ENCODE assay signal across 8 cellular contexts in the genomic region with DNA sequence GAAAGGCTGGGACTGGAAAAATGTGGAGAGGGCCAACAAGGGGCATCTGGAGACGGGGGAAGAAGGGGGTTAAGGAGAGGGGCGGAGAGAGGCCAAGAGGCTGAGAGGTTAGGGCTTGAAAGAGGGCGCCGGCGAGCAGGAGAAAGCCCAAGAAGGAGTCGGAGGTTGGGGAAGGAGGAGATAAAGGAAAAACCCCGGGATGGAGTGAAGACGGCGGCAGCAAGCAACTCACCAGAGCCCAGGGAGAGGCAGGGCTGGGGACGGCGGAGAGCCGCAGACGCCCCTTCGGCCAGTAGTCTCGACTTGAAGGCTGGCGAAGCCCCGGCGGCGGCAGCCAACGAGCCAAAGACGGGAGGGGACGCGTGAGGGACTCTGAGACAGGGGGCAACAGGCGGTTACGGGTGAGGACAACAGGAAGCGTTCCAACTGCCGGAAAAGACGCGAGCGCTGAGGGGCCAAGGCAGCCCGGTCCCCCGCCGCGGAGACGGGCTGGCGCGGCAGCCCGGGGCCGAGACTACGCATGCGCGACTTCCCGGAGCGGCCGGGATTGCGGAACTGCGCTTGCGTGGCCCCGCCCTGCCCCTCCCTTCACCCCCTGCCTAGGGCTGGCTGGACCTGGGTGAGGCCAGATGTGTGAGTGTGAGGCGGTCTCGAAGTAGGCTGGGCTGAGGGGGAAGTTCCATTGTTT. TPM values are rescaled to one million over a fixed set of nuclear protein-coding genes. Genes with fewer than 3 reads are reported as not detected.
DNase-seq lines count a peak whose midpoint lies in the region; ATAC-seq and TF ChIP-seq lines count a peak whose summit lies in the region.

A gene (minus strand): TSS at position 522 of the 688 bp plus-strand sequence. CDS start 7,277 bp downstream, outside the sequence.

- H3K27ac Mint-ChIP-seq in activated naive CD8-positive, alpha-beta T cell = peak within 1 kb of the TSS; percentile 97
- peak within 1 kb of the TSS; percentile 97 for H3K27ac Mint-ChIP-seq in glutamatergic neuron (ENCODE audit: unreplicated experiment)

- H3K9me3 ChIP-seq in osteoblast (ENCODE audit: low read depth, low read length) = no peaks in the 10 kb centered on the region
- no peaks in the 10 kb centered on the region for H3K9me3 ChIP-seq in testis

- no peaks in the 10 kb centered on the region for H3K36me3 Mint-ChIP-seq in activated naive CD8-positive, alpha-beta T cell
- H3K36me3 Mint-ChIP-seq in glutamatergic neuron (ENCODE audit: unreplicated experiment) = no peaks in the 10 kb centered on the region

- H3K79me2 ChIP-seq in osteoblast (ENCODE audit: insufficient read depth, low read length) = peaks cover 54% of the 10 kb centered on the region

- H3K4me3 Mint-ChIP-seq in activated naive CD8-positive, alpha-beta T cell = peak within 1 kb of the TSS; percentile 99
- peak within 1 kb of the TSS; percentile 100 for H3K4me3 Mint-ChIP-seq in glutamatergic neuron (ENCODE audit: unreplicated experiment)

- intact Hi-C loops in testis (cut with DNase I; ENCODE audit: low total_unique reads) = loop anchor here (10.0 kb wide), 1 partner anchor 48 kb away; a partner anchor contains a TSS

- TF ChIP-seq CTCF in glutamatergic neuron (IDR thresholded peaks at IDR 0.05; ENCODE audit: partially characterized antibody, unreplicated experiment) = no peak
- TF ChIP-seq CTCF in osteoblast (IDR thresholded peaks at IDR 0.05; ENCODE audit: extremely low read depth, low read depth, low read length) = no peak
- no peak for TF ChIP-seq CTCF in testis (IDR thresholded peaks at IDR 0.05)

- WGBS in testis, 2 donors = 0 to 1% methylated on average over 50 to 51 of the region's 51 CpGs

- H4K20me1 ChIP-seq in osteoblast (ENCODE audit: insufficient read depth, low read length) = peaks cover 13% of the 10 kb centered on the region

- peak within 1 kb of the TSS; percentile 94 for H3K4me2 ChIP-seq in osteoblast (ENCODE audit: insufficient read depth, low read length)

- no peaks in the 10 kb centered on the region for H3K27me3 ChIP-seq in osteoblast (ENCODE audit: insufficient read depth, low read length)
- no peaks in the 10 kb centered on the region for H3K27me3 ChIP-seq in testis

- H3K4me3 ChIP-seq in GM08714 (ENCODE audit: low read length) = peak within 1 kb of the TSS; percentile 97
- peak within 1 kb of the TSS; percentile 99 for H3K4me3 ChIP-seq in osteoblast (ENCODE audit: insufficient read depth, low read length)
- peak within 1 kb of the TSS; percentile 73 to 84 for H3K4me3 ChIP-seq in testis

- peak; percentile 87 for DNase-seq in NCI-H1105 treated with DMSO at 0.1 percent for 48 hours (lab: John Stamatoyannopoulos, UW)
- peak; percentile 81 for DNase-seq in SKM-1 treated with dmso at 0.1 percent for 144 hours (lab: John Stamatoyannopoulos, UW; ENCODE audit: unreplicated experiment)
- DNase-seq in glutamatergic neuron = peak; percentile 93
- peak; percentile 97 for DNase-seq in osteoblast (ENCODE audit: insufficient read length, low spot score, missing footprints)
- peak; percentile 91 for DNase-seq in testis

- H3K36me3 ChIP-seq in osteoblast (ENCODE audit: insufficient read depth, low read length) (no peaks in the 10 kb centered on the region), testis (ENCODE audit: low read depth, missing control alignments) (no peaks in the 10 kb centered on the region)

- peak; percentile 82 for ATAC-seq in HG02642 (IDR thresholded peaks at IDR 0.05; ENCODE audit: poor library complexity, unreplicated experiment)

- no peaks in the 10 kb centered on the region for H3K9me3 Mint-ChIP-seq in activated naive CD8-positive, alpha-beta T cell (ENCODE audit: low read depth)
- peaks cover 8% of the 10 kb centered on the region for H3K9me3 Mint-ChIP-seq in glutamatergic neuron (ENCODE audit: unreplicated experiment)

- TF ChIP-seq POLR2A in testis (IDR thresholded peaks at IDR 0.05) = peak; percentile 95

- peaks cover 45% of the 10 kb centered on the region for H3K4me1 Mint-ChIP-seq in activated naive CD8-positive, alpha-beta T cell (ENCODE audit: low read depth)
- H3K4me1 Mint-ChIP-seq in glutamatergic neuron (ENCODE audit: low read depth, unreplicated experiment) = peaks cover 15% of the 10 kb centered on the region

- peak within 1 kb of the TSS; percentile 90 for H3K27ac ChIP-seq in osteoblast (ENCODE audit: low read depth, low read length)
- H3K27ac ChIP-seq in testis = peak within 1 kb of the TSS; percentile 91 to 93

- H3K27me3 Mint-ChIP-seq in activated naive CD8-positive, alpha-beta T cell = no peaks in the 10 kb centered on the region
- peaks cover 5% of the 10 kb centered on the region for H3K27me3 Mint-ChIP-seq in glutamatergic neuron (ENCODE audit: unreplicated experiment)

- H2AFZ ChIP-seq in osteoblast (ENCODE audit: low read length) = peak within 1 kb of the TSS; percentile 97

- peaks cover 26% of the 10 kb centered on the region for H3K4me1 ChIP-seq in osteoblast (ENCODE audit: insufficient read depth, low read length)
- peaks cover 20% of the 10 kb centered on the region for H3K4me1 ChIP-seq in testis

RNA-seq across cellular contexts. Expression of the gene that starts here (rescaled TPM):
- 55.1 TPM for total RNA-seq in glutamatergic neuron (ENCODE audit: unreplicated experiment)
- total RNA-seq in osteoblast = 41.5 and 48.1 TPM in 2 replicates
- total RNA-seq in testis = 10 to 100 TPM; 20.4 to 23.9 TPM
- polyA plus RNA-seq in testis (ENCODE audit: insufficient read depth, low read depth, low replicate concordance) = 22.0 TPM

Comparison
In these comparisons a context has a peak if more than half of its experiments do, and no peak if none do; other contexts are left out.
1. Peak in every context shown above with its lines: DNase-seq, ATAC-seq, H3K4me3 ChIP-seq and H3K27ac ChIP-seq.